In the genomic region with DNA sequence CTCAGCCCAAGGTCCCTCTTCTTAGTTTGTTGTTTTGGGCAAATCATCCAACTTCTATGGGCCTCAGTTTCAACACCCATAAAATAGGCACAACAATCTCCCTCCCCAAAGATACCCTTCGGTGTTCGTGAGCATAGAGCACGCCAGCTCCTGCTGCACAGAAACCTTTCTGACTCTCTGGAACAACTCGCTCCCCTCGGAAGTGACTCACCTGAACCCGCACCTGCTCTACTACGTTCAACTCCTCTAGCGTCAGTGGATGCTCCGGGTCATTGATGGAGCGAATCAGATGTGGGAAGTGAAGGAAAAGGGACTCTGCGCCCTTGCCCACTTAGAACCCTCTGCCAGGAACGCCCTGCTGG, we compare ENCODE assay signal across 8 cellular contexts. TPM values are rescaled to one million over a fixed set of nuclear protein-coding genes. Genes with fewer than 3 reads are reported as not detected.
DNase-seq lines count a peak whose midpoint lies in the region; ATAC-seq lines count a peak whose summit lies in the region.

No MANE protein-coding gene starts in this region.

- peak overlapping the region; percentile 98 to 99 (median 99) for H3K27ac Mint-ChIP-seq in CD4-positive, CD25-positive, alpha-beta regulatory T cell

- H3K4me1 Mint-ChIP-seq in CD4-positive, CD25-positive, alpha-beta regulatory T cell, result peaks cover 6 to 66% (median 41%) of the 10 kb centered on the region in 4 donors

- H3K27ac ChIP-seq in CD4-positive, CD25-positive, alpha-beta regulatory T cell (ENCODE audit: insufficient read depth, low read length, poor library complexity, severe bottlenecking), result peak overlapping the region; percentile 88

- peaks cover 6% of the 10 kb centered on the region for H3K27me3 Mint-ChIP-seq in CD4-positive, CD25-positive, alpha-beta regulatory T cell

- no peaks in the 10 kb centered on the region for H3K9me3 Mint-ChIP-seq in CD4-positive, CD25-positive, alpha-beta regulatory T cell

- H3K36me3 ChIP-seq in CD4-positive, CD25-positive, alpha-beta regulatory T cell (ENCODE audit: control insufficient read depth, insufficient read depth, low read length), result peaks cover 17% of the 10 kb centered on the region

- no peaks in the 10 kb centered on the region for H3K9me3 ChIP-seq in CD4-positive, CD25-positive, alpha-beta regulatory T cell (ENCODE audit: control insufficient read depth in 2 of 2, low read length in 2 of 2)

- peaks cover 38% of the 10 kb centered on the region for H3K4me1 ChIP-seq in CD4-positive, CD25-positive, alpha-beta regulatory T cell (ENCODE audit: control insufficient read depth, insufficient read depth, low read length, poor library complexity, severe bottlenecking)

- ATAC-seq in CD4-positive, CD25-positive, alpha-beta regulatory T cell (ENCODE audit: low read depth in 2 of 2), result peak; percentile 61 to 62
- ATAC-seq in HG02884 (IDR thresholded peaks at IDR 0.05; ENCODE audit: unreplicated experiment), result peak; percentile 26
- peak; percentile 51 for ATAC-seq in esophagus mucosa
- ATAC-seq in GM18519 (IDR thresholded peaks at IDR 0.05; ENCODE audit: low FRiP score, unreplicated experiment), result no peak

- peak overlapping the region; percentile 96 to 99 (median 98) for H3K4me3 Mint-ChIP-seq in CD4-positive, CD25-positive, alpha-beta regulatory T cell

- peaks cover 11% of the 10 kb centered on the region for H3K36me3 Mint-ChIP-seq in CD4-positive, CD25-positive, alpha-beta regulatory T cell

- no peaks in the 10 kb centered on the region for H3K27me3 ChIP-seq in CD4-positive, CD25-positive, alpha-beta regulatory T cell (ENCODE audit: control insufficient read depth, insufficient read depth, low read length)

- H3K4me3 ChIP-seq in CD4-positive, CD25-positive, alpha-beta regulatory T cell (ENCODE audit: low read depth, low read length), result peak overlapping the region; percentile 99

- no peak for DNase-seq in CD4-positive, CD25-positive, alpha-beta regulatory T cell
- peak; percentile 66 to 69 for DNase-seq in activated CD4-positive, alpha-beta T cell treated with anti-CD3 and anti-CD28 coated beads for 4 hours
- peak; percentile 22 for DNase-seq in putamen (ENCODE audit: low spot score)
- DNase-seq in NCI-H446 (lab: John Stamatoyannopoulos, UW), result no peak
- no peak for DNase-seq in GOT3 (lab: John Stamatoyannopoulos, UW)

RNA-seq across cellular contexts. Expression of gene CIAO2B, which starts 0.4 kb away (rescaled TPM):
- 64.6 TPM for total RNA-seq in CD4-positive, CD25-positive, alpha-beta regulatory T cell
- 100 to 1,000 TPM; 126 to 161 (median 147) TPM for polyA plus RNA-seq in CD4-positive, CD25-positive, alpha-beta regulatory T cell
- 125 TPM for total RNA-seq in esophagus mucosa

RNA-seq across cellular contexts. Expression of gene CES2, which starts 1.6 kb away (rescaled TPM):
- 35.4 TPM for total RNA-seq in CD4-positive, CD25-positive, alpha-beta regulatory T cell
- polyA plus RNA-seq in CD4-positive, CD25-positive, alpha-beta regulatory T cell, result 10 to 100 TPM; 19.3 to 22.5 (median 19.7) TPM
- total RNA-seq in esophagus mucosa, result 151 TPM

RNA-seq across cellular contexts. Expression of gene RRAD, which starts 8.4 kb away (rescaled TPM):
- 0.35 TPM for total RNA-seq in CD4-positive, CD25-positive, alpha-beta regulatory T cell
- not detected for polyA plus RNA-seq in CD4-positive, CD25-positive, alpha-beta regulatory T cell
- 59.1 TPM for total RNA-seq in esophagus mucosa

RNA-seq across cellular contexts. Expression of gene CDH16, which starts 15.1 kb away (rescaled TPM):
- not detected for total RNA-seq in CD4-positive, CD25-positive, alpha-beta regulatory T cell
- polyA plus RNA-seq in CD4-positive, CD25-positive, alpha-beta regulatory T cell, result not detected
- 5.0 TPM for total RNA-seq in esophagus mucosa

RNA-seq across cellular contexts. Expression of gene CES3, which starts 27.3 kb away (rescaled TPM):
- 0.74 TPM for total RNA-seq in CD4-positive, CD25-positive, alpha-beta regulatory T cell
- under 1 TPM; 0.10 to 0.29 (median 0.26) TPM for polyA plus RNA-seq in CD4-positive, CD25-positive, alpha-beta regulatory T cell
- 1.1 TPM for total RNA-seq in esophagus mucosa

Comparison
In these comparisons a context has a peak if more than half of its experiments do, and no peak if none do; other contexts are left out.
1. DNase-seq: peak in activated CD4-positive, alpha-beta T cell treated with anti-CD3 and anti-CD28 coated beads for 4 hours (2 of 2) and putamen (single experiment); none in CD4-positive, CD25-positive, alpha-beta regulatory T cell (0 of 3), NCI-H446 (0 of 2) and GOT3 (single experiment).
2. RNA of gene RRAD, which starts 8.4 kb away (total RNA-seq): 59.1 TPM in esophagus mucosa (single experiment); 0.35 TPM in CD4-positive, CD25-positive, alpha-beta regulatory T cell (single experiment); every median in the first group is over 10 times any median in the second.